8 cellular contexts compared by ENCODE assay signal in the genomic region with DNA sequence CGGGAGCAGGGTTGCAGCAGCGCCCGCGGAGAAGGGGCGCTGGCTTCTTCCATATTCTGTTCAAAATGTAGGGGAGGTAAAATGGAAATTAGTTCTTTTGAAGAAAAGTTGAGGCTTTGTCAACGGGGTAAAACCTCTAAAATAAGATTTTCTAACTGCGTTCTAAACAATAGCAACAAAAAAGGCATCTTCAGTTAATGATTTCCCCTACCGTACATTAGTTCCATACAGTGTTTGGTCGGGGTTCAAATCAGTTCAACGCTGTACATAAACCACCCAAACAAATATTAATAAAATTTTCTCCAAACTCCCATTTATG. TPM values are rescaled to one million over a fixed set of nuclear protein-coding genes. Genes with fewer than 3 reads are reported as not detected.
DNase-seq lines count a peak whose midpoint lies in the region; ATAC-seq and TF ChIP-seq lines count a peak whose summit lies in the region.

No MANE protein-coding gene starts in this region.

- peaks cover under 1% of the 10 kb centered on the region for H3K36me3 Mint-ChIP-seq in progenitor cell of endocrine pancreas (ENCODE audit: insufficient read depth)

- H3K27ac Mint-ChIP-seq in progenitor cell of endocrine pancreas: peak overlapping the region; percentile 99

- H3K9me3 Mint-ChIP-seq in progenitor cell of endocrine pancreas (ENCODE audit: low read depth): no peaks in the 10 kb centered on the region

- TF ChIP-seq POLR2A in esophagus squamous epithelium (IDR thresholded peaks at IDR 0.05): peak in 1 of 4 donors; percentile 30

- peak overlapping the region; percentile 99 for H3K27ac ChIP-seq in SK-N-MC
- H3K27ac ChIP-seq in esophagus squamous epithelium: peak overlapping the region; percentile 95 to 100 (median 96)

- H3K27me3 Mint-ChIP-seq in progenitor cell of endocrine pancreas: no peaks in the 10 kb centered on the region

- intact Hi-C loops in esophagus squamous epithelium (cut with DNase I): no loop called here

- H3K9me3 ChIP-seq in SK-N-MC (ENCODE audit: low read depth, low read length) (no peaks in the 10 kb centered on the region), esophagus squamous epithelium (no peaks in the 10 kb centered on the region)

- H3K4me3 Mint-ChIP-seq in progenitor cell of endocrine pancreas (ENCODE audit: low read depth): peak overlapping the region; percentile 88

- H3K36me3 ChIP-seq in GM06990 (ENCODE audit: control insufficient read depth, insufficient read depth, low read length) (no peaks in the 10 kb centered on the region), SK-N-MC (ENCODE audit: insufficient read depth, low read length) (no peaks in the 10 kb centered on the region), esophagus squamous epithelium (no peaks in the 10 kb centered on the region)

- peaks cover 4 to 33% (median 11%) of the 10 kb centered on the region in 3 donors for H3K4me1 ChIP-seq in esophagus squamous epithelium

- WGBS in esophagus squamous epithelium, 2 donors: 2 to 5% methylated on average over 10 of the region's 10 CpGs

- peaks cover 21% of the 10 kb centered on the region for H3K4me1 Mint-ChIP-seq in progenitor cell of endocrine pancreas (ENCODE audit: low read depth)

- DNase-seq in GM06990 (ENCODE audit: extremely low read depth, insufficient read length) (no peak), SK-N-MC (ENCODE audit: low read depth, low spot score) (no peak), esophagus squamous epithelium (lab: John Stamatoyannopoulos, UW) (no peak), progenitor cell of endocrine pancreas (ENCODE audit: low spot score, unreplicated experiment) (no peak), GM03348 (ENCODE audit: low spot score) (no peak), GOT3 (lab: John Stamatoyannopoulos, UW) (no peak), midbrain (lab: John Stamatoyannopoulos, UW) (no peak)

- no peak for ATAC-seq in HG03457 (IDR thresholded peaks at IDR 0.05; ENCODE audit: unreplicated experiment)

- TF ChIP-seq CTCF in GM06990 (IDR thresholded peaks at IDR 0.05; ENCODE audit: insufficient read depth, low read length, poor library complexity, severe bottlenecking): no peak
- no peak for TF ChIP-seq CTCF in esophagus squamous epithelium (IDR thresholded peaks at IDR 0.05)
- no peak for TF ChIP-seq CTCF in progenitor cell of endocrine pancreas (IDR thresholded peaks at IDR 0.05; ENCODE audit: unreplicated experiment)

- H3K4me3 ChIP-seq in GM06990 (replicated peaks; ENCODE audit: low read depth, low read length) (peak overlapping the region; percentile 74), SK-N-MC (peak overlapping the region; percentile 81), esophagus squamous epithelium (peak overlapping the region; percentile 87 to 100 (median 93))

- no peaks in the 10 kb centered on the region for H3K27me3 ChIP-seq in GM06990 (replicated peaks; ENCODE audit: control insufficient read depth, insufficient read depth, low read length)
- H3K27me3 ChIP-seq in esophagus squamous epithelium: no peaks in the 10 kb centered on the region

- H3K9ac ChIP-seq in SK-N-MC (ENCODE audit: insufficient read length): peak overlapping the region; percentile 99

RNA-seq across cellular contexts. Expression of gene FANCC, which starts 0.3 kb away (rescaled TPM):
- total RNA-seq in esophagus squamous epithelium (1 to 10 TPM; 2.2 to 9.3 (median 6.5) TPM), progenitor cell of endocrine pancreas (28.5 and 28.9 TPM in 2 replicates)
